ENCODE assay signal across 4 cellular contexts in the genomic region with DNA sequence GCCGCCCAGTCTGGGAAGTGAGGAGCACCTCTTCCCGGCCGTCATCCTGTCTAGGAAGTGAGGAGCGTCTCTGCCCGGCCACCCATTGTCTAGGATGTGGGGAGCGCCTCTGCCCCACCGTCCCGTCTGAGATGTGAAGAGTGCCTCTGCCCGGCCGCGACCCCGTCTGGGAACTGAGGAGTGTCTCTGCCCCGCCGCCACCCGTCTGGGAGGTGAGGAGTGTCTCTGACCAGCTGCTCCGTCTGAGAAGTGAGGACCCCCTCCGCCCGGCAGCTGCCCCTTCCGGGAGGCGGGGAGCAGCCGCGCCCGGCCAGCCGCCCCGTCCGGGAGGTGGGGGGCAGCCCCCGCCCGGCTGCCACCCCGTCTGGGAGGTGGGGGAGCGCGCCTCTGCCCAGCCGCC. TPM values are rescaled to one million over a fixed set of nuclear protein-coding genes. Genes with fewer than 3 reads are reported as not detected.
"Had no signal": no experiment of that assay in that cellular context is flagged by ENCODE, and none has a peak within 500 bp of the region (broad histone marks: within the 10 kb centered on the region; RNA-seq: fewer than 3 reads in every experiment).

No MANE protein-coding gene starts in this region.

RNA-seq across cellular contexts. Expression of a gene that starts 9.1 kb away (rescaled TPM):
- total RNA-seq: LHCN-M2, M059J, MCF 10A, NCI-H460 had no signal
